1 cellular context compared by ENCODE assay signal in the genomic region with DNA sequence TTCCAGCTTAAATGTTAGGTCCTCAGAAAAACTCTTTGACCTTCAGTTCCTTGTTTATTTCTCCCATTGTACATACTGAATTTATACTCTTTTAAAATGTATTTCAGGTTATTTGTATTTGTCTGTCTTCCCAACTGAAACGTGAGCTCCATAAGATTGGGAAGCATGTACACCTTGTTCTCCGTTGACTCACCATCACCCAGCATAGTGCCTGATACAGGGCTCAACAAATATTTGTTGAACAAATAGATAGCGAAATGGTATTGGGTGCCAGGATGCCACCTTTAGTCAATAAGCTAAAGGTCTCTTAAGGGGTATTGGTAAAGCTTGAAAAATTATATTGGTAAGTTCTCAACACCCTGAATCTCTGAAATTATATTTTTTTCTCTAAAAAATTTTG.
TF ChIP-seq lines count a peak whose summit lies in the region.

No MANE protein-coding gene starts in this region.

TF ChIP-seq in HepG2, 621 proteins besides CTCF, POLR2A, EP300 and RAD21 (continued from another document):
- TF ChIP-seq, protein P1, sequence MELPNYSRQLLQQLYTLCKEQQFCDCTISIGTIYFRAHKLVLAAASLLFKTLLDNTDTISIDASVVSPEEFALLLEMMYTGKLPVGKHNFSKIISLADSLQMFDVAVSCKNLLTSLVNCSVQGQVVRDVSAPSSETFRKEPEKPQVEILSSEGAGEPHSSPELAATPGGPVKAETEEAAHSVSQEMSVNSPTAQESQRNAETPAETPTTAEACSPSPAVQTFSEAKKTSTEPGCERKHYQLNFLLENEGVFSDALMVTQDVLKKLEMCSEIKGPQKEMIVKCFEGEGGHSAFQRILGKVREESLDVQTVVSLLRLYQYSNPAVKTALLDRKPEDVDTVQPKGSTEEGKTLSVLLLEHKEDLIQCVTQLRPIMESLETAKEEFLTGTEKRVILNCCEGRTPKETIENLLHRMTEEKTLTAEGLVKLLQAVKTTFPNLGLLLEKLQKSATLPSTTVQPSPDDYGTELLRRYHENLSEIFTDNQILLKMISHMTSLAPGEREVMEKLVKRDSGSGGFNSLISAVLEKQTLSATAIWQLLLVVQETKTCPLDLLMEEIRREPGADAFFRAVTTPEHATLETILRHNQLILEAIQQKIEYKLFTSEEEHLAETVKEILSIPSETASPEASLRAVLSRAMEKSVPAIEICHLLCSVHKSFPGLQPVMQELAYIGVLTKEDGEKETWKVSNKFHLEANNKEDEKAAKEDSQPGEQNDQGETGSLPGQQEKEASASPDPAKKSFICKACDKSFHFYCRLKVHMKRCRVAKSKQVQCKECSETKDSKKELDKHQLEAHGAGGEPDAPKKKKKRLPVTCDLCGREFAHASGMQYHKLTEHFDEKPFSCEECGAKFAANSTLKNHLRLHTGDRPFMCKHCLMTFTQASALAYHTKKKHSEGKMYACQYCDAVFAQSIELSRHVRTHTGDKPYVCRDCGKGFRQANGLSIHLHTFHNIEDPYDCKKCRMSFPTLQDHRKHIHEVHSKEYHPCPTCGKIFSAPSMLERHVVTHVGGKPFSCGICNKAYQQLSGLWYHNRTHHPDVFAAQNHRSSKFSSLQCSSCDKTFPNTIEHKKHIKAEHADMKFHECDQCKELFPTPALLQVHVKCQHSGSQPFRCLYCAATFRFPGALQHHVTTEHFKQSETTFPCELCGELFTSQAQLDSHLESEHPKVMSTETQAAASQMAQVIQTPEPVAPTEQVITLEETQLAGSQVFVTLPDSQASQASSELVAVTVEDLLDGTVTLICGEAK (IDR thresholded peaks at IDR 0.05), result no peak
- TF ChIP-seq, protein P1 (CRISPR knock-in tag; IDR thresholded peaks at IDR 0.05), result no peak
- TF ChIP-seq, protein P2, sequence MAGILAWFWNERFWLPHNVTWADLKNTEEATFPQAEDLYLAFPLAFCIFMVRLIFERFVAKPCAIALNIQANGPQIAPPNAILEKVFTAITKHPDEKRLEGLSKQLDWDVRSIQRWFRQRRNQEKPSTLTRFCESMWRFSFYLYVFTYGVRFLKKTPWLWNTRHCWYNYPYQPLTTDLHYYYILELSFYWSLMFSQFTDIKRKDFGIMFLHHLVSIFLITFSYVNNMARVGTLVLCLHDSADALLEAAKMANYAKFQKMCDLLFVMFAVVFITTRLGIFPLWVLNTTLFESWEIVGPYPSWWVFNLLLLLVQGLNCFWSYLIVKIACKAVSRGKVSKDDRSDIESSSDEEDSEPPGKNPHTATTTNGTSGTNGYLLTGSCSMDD (CRISPR knock-in tag; IDR thresholded peaks at IDR 0.05), result no peak
- TF ChIP-seq ZBTB7B (CRISPR knock-in tag; IDR thresholded peaks at IDR 0.05), result no peak
